ENCODE assay signal across 22 cellular contexts in the genomic region with DNA sequence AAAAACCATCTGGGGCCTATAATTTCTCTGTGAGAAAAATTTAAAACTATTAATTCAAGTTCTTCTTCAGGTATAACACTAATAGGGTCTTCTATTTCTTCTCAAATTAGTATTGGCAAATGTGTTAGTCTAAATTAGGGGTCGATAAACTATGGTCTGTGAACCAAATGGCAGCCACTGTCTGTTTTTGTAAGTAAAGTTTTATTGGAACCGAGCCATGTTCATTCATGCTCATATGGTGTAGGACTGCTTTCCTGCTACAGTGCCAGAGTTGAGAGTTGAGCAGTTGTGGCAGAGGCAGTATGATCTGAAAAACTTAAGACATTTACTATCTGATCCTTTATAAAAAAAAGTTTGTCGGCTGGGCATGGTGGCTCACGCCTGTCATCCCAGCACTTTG. TPM values are rescaled to one million over a fixed set of nuclear protein-coding genes. Genes with fewer than 3 reads are reported as not detected.
DNase-seq lines count a peak whose midpoint lies in the region; ATAC-seq, FAIRE-seq and TF ChIP-seq lines count a peak whose summit lies in the region.
"Had no signal": no experiment of that assay in that cellular context is flagged by ENCODE, and none has a peak within 500 bp of the region (broad histone marks: within the 10 kb centered on the region; RNA-seq: fewer than 3 reads in every experiment).

No MANE protein-coding gene starts in this region.

- no peak for TF ChIP-seq POLR2A in GM12878 (IDR thresholded peaks at IDR 0.05; ENCODE audit: low read depth, low read length)

- SMC1A ChIA-PET in GM12878 (lab: Charles Lee; ENCODE audit: uncharacterized antibody, unreplicated experiment) = interaction anchor here (0.7 kb wide), 1 partner anchor 99 kb away, joined by 3 read pairs; no protein-coding TSS in a partner anchor

- FAIRE-seq in GM19239 (lab: Jason Lieb, UNC) = peak; percentile 76
- FAIRE-seq in GM12878 (lab: Jason Lieb, UNC) = no peak
- FAIRE-seq: A549, GM12891 had no signal

- H3K4me1 Mint-ChIP-seq in stimulated activated memory B cell treated with anti-CD40 and anti-IgM and Interleukin-4, amounts not matched to agents 10 μg/mL and 1 μg/mL and 100 μg/mL, for 72 hours = peaks cover 59% of the 10 kb centered on the region

- POLR2A ChIA-PET in GM12878 (lab: Charles Lee) = no interaction called here

- H3K27me3 ChIP-seq in GM12878 (replicated peaks in 1 of 2; ENCODE audit: control insufficient read depth in 2 of 2, insufficient read depth in 2 of 2, low read length in 1 of 2) = no peaks in the 10 kb centered on the region
- H3K27me3 ChIP-seq: BLaER1 treated with 17β-estradiol and CSF1 and Interleukin-3, amounts not matched to agents 10 nM and 100 nM had no signal

- BruUV-seq in GM12878 (replicated peaks; lab: Mats Ljungman, UMichigan) = no TSS peak

- H3K79me2 ChIP-seq in GM12878 (ENCODE audit: control insufficient read depth, insufficient read depth, low read length) = no peaks in the 10 kb centered on the region

- no peaks in the 10 kb centered on the region; the same call in 1 of the 3 replicates for H3K9me3 ChIP-seq in GM12878 (replicated peaks; ENCODE audit: control insufficient read depth, insufficient read depth, low read length)
- H3K9me3 ChIP-seq: A549; BLaER1 treated with 17β-estradiol and CSF1 and Interleukin-3, amounts not matched to agents 10 nM and 100 nM had no signal

- no peak for ATAC-seq in GM12878
- no peak for ATAC-seq in stimulated activated memory B cell treated with anti-CD40 and anti-IgM and Interleukin-4, amounts not matched to agents 10 μg/mL and 1 μg/mL and 100 μg/mL, for 72 hours
- ATAC-seq: A549 had no signal

- no peaks in the 10 kb centered on the region for H4K20me1 ChIP-seq in GM12878 (ENCODE audit: control insufficient read depth, insufficient read depth)
- H4K20me1 ChIP-seq: BLaER1 treated with 17β-estradiol and CSF1 and Interleukin-3, amounts not matched to agents 10 nM and 100 nM had no signal

- peaks cover 9% of the 10 kb centered on the region for H3K36me3 Mint-ChIP-seq in stimulated activated memory B cell treated with anti-CD40 and anti-IgM and Interleukin-4, amounts not matched to agents 10 μg/mL and 1 μg/mL and 100 μg/mL, for 72 hours

- H3K4me2 ChIP-seq in GM12878 (ENCODE audit: control insufficient read depth, insufficient read depth) = no peak overlapping the region
- H3K4me2 ChIP-seq: A549; BLaER1 treated with 17β-estradiol and CSF1 and Interleukin-3, amounts not matched to agents 10 nM and 100 nM had no signal

- H3K4me3 ChIP-seq in GM12878 = no peak overlapping the region
- H3K4me3 ChIP-seq: A549; BLaER1 treated with 17β-estradiol and CSF1 and Interleukin-3, amounts not matched to agents 10 nM and 100 nM had no signal

- H3K4me1 ChIP-seq in GM12878 (ENCODE audit: control insufficient read depth, insufficient read depth, low read length) = peaks cover 32% of the 10 kb centered on the region
- H3K4me1 ChIP-seq: A549 had no signal

- WGBS in GM12878 (ENCODE audit: insufficient coverage, insufficient replicate concordance, low lambda C conversion rate, missing lambda C conversion rate) = 98% methylated on average over 4 of the region's 4 CpGs

- in situ Hi-C loops in GM12878 (cut with MboI) = no loop called here

- CTCF ChIA-PET in GM12878 (lab: Yijun Ruan, JAX) = interaction anchor here (1.1 to 9.1 kb wide), 3 partner anchors 19 to 88 kb away, joined by 3 to 70 read pairs (median 4); no protein-coding TSS in a partner anchor

- H3K4me3 Mint-ChIP-seq in stimulated activated memory B cell treated with anti-CD40 and anti-IgM and Interleukin-4, amounts not matched to agents 10 μg/mL and 1 μg/mL and 100 μg/mL, for 72 hours = no peak overlapping the region
- H3K4me3 Mint-ChIP-seq: B cell; CD4-positive, alpha-beta T cell; CD8-positive, alpha-beta memory T cell had no signal

- H3K27ac ChIP-seq in GM12878 (ENCODE audit: control insufficient read depth, insufficient read depth) = no peak overlapping the region
- H3K27ac ChIP-seq: 22Rv1; A549; BLaER1 treated with 17β-estradiol and CSF1 and Interleukin-3, amounts not matched to agents 10 nM and 100 nM; C4-2B had no signal

- intact Hi-C loops in GM12878 (cut with micrococcal nuclease; ENCODE audit: unreplicated experiment) = loop anchor here (5.0 to 10.0 kb wide), 2 partner anchors 69 to 964 kb away; no protein-coding TSS in a partner anchor

- TF ChIP-seq EP300 in GM12878 (IDR thresholded peaks at IDR 0.05; ENCODE audit: borderline replicate concordance in 1 of 2, control insufficient read depth in 1 of 2, low read depth in 2 of 2, low read length in 2 of 2) = no peak

- RAD21 ChIA-PET in GM12878 (lab: Charles Lee; ENCODE audit: unreplicated experiment) = interaction anchor here (8.7 kb wide), 1 partner anchor 17 kb away, joined by 87 read pairs; no protein-coding TSS in a partner anchor

- no peak for TF ChIP-seq CTCF in GM12878 (IDR thresholded peaks at IDR 0.05 in 2 of 3, conservative IDR thresholded peaks at IDR 0.05 in 1 of 3; ENCODE audit: control insufficient read depth in 2 of 3, extremely low read depth in 1 of 3, insufficient read depth in 1 of 3, low read depth in 3 of 3, low read length in 3 of 3)

- no peaks in the 10 kb centered on the region for H3K9me3 Mint-ChIP-seq in stimulated activated memory B cell treated with anti-CD40 and anti-IgM and Interleukin-4, amounts not matched to agents 10 μg/mL and 1 μg/mL and 100 μg/mL, for 72 hours
- H3K9me3 Mint-ChIP-seq: CD4-positive, alpha-beta T cell; CD8-positive, alpha-beta memory T cell had no signal

- TF ChIP-seq RAD21 in GM12878 (IDR thresholded peaks at IDR 0.05; ENCODE audit: insufficient read depth, low read depth, low read length) = no peak

- no peaks in the 10 kb centered on the region for H3K36me3 ChIP-seq in GM12878 (ENCODE audit: control insufficient read depth in 2 of 2, insufficient read depth in 2 of 2, low read length in 1 of 2)
- H3K36me3 ChIP-seq: BLaER1 treated with 17β-estradiol and CSF1 and Interleukin-3, amounts not matched to agents 10 nM and 100 nM had no signal

- H3K27me3 Mint-ChIP-seq in stimulated activated memory B cell treated with anti-CD40 and anti-IgM and Interleukin-4, amounts not matched to agents 10 μg/mL and 1 μg/mL and 100 μg/mL, for 72 hours = no peaks in the 10 kb centered on the region
- H3K27me3 Mint-ChIP-seq: B cell; CD4-positive, alpha-beta T cell had no signal

- DNase-seq in GM19239 (ENCODE audit: insufficient read length, low spot score) = no peak
- DNase-seq in GM12878 (ENCODE audit: low read depth, low spot score) = no peak
- DNase-seq in NCI-H2227 (lab: John Stamatoyannopoulos, UW; ENCODE audit: unreplicated experiment) = no peak
- no peak for DNase-seq in KG1 (lab: John Stamatoyannopoulos, UW)
- DNase-seq: AML-193; CD4-positive, alpha-beta T cell; CD8-positive, alpha-beta memory T cell; COR-L47; DMS 273 treated with DMSO at 0.1 percent for 48 hours; DMS153; DMS53; DMS79; DND-41; EL; GDM1 had no signal

- no peak overlapping the region for H2AFZ ChIP-seq in GM12878 (ENCODE audit: control insufficient read depth, low read depth, low read length)

- peak overlapping the region; percentile 97 for H3K27ac Mint-ChIP-seq in stimulated activated memory B cell treated with anti-CD40 and anti-IgM and Interleukin-4, amounts not matched to agents 10 μg/mL and 1 μg/mL and 100 μg/mL, for 72 hours
- H3K27ac Mint-ChIP-seq: B cell; CD4-positive, alpha-beta T cell had no signal

- no peak overlapping the region for H3K9ac ChIP-seq in GM12878 (ENCODE audit: control insufficient read depth, insufficient read depth, low read length)
- H3K9ac ChIP-seq: BLaER1 treated with 17β-estradiol and CSF1 and Interleukin-3, amounts not matched to agents 10 nM and 100 nM had no signal

RNA-seq across cellular contexts. Expression of a gene that starts 29.1 kb away (rescaled TPM):
- total RNA-seq in GM12878 (2013; cell fraction: nucleolus; rRNA removed) = 26.3 and 28.5 TPM in 2 replicates
- total RNA-seq in GM12878 (2014; rRNA removed) (255 and 282 TPM in 2 replicates), GM12878 (2014; rRNA removed; fragmentation: Illumina TruSeq; extraction: Trizol) (318 and 349 TPM in 2 replicates), GM12878 (2021) (267 and 278 TPM in 2 replicates)
- 650 TPM for polyA plus RNA-seq in GM12878 (2011; ENCODE audit: low read depth)
- polyA plus RNA-seq in GM12878 (2011; rRNA removed) (257 and 280 TPM in 2 replicates), GM12878 (2014; fragmentation: Illumina TruSeq; extraction: Trizol) (239 and 335 TPM in 2 replicates), GM12878 (2014; fragmentation: Nextera tagmentation; extraction: Ambion mirVana) (100 to 1,000 TPM; 108 to 229 TPM), GM12878 (2014; rRNA removed) (384 and 396 TPM in 2 replicates), GM12878 (2016; fragmentation: Nextera tagmentation; extraction: Ambion mirVana) (100 to 1,000 TPM; 721 to 747 TPM)
- 360 and 365 TPM in 2 replicates for polyA plus RNA-seq in GM12878 (2011; cell fraction: cytosol; rRNA removed)
- polyA plus RNA-seq in GM12878 (2011; cell fraction: nucleus; rRNA removed) = 136 and 154 TPM in 2 replicates
- 422 and 604 TPM in 2 replicates for polyA plus RNA-seq in GM12878 (2012)
- polyA minus RNA-seq in GM12878 (2011; rRNA and poly(A)+ RNA removed) = 62.5 and 68.0 TPM in 2 replicates
- polyA minus RNA-seq in GM12878 (2011; cell fraction: cytosol; rRNA and poly(A)+ RNA removed) = 22.1 and 25.8 TPM in 2 replicates
- 28.2 and 46.9 TPM in 2 replicates for polyA minus RNA-seq in GM12878 (2011; cell fraction: nucleus; rRNA and poly(A)+ RNA removed)

RNA-seq across cellular contexts. Expression of a gene that starts 29.4 kb away (rescaled TPM):
- 49.9 and 52.5 TPM in 2 replicates for total RNA-seq in GM12878 (2013; cell fraction: nucleolus; rRNA removed)
- total RNA-seq in GM12878 (2014; rRNA removed) (43.0 and 45.2 TPM in 2 replicates), GM12878 (2014; rRNA removed; fragmentation: Illumina TruSeq; extraction: Trizol) (34.6 and 34.9 TPM in 2 replicates), GM12878 (2021) (31.7 and 33.0 TPM in 2 replicates)
- 27.8 TPM for polyA plus RNA-seq in GM12878 (2011; ENCODE audit: low read depth)
- polyA plus RNA-seq in GM12878 (2011; rRNA removed) (44.7 and 56.1 TPM in 2 replicates), GM12878 (2014; fragmentation: Illumina TruSeq; extraction: Trizol) (40.9 and 53.2 TPM in 2 replicates), GM12878 (2014; fragmentation: Nextera tagmentation; extraction: Ambion mirVana) (10 to 100 TPM in 1 of 2 experiments, 1 to 10 TPM in 1; 8.8 to 17.8 TPM), GM12878 (2014; rRNA removed) (36.3 and 37.2 TPM in 2 replicates), GM12878 (2016; fragmentation: Nextera tagmentation; extraction: Ambion mirVana) (10 to 100 TPM; 50.8 to 52.5 TPM)
- 31.6 and 31.8 TPM in 2 replicates for polyA plus RNA-seq in GM12878 (2011; cell fraction: cytosol; rRNA removed)
- 24.9 and 27.6 TPM in 2 replicates for polyA plus RNA-seq in GM12878 (2011; cell fraction: nucleus; rRNA removed)
- polyA plus RNA-seq in GM12878 (2012) = 30.4 and 32.4 TPM in 2 replicates
- polyA minus RNA-seq in GM12878 (2011; rRNA and poly(A)+ RNA removed) = 22.4 and 26.1 TPM in 2 replicates
- polyA minus RNA-seq in GM12878 (2011; cell fraction: cytosol; rRNA and poly(A)+ RNA removed) = 8.8 and 9.9 TPM in 2 replicates
- 15.4 and 21.9 TPM in 2 replicates for polyA minus RNA-seq in GM12878 (2011; cell fraction: nucleus; rRNA and poly(A)+ RNA removed)
